ENCODE assay signal across 16 cellular contexts in the genomic region with DNA sequence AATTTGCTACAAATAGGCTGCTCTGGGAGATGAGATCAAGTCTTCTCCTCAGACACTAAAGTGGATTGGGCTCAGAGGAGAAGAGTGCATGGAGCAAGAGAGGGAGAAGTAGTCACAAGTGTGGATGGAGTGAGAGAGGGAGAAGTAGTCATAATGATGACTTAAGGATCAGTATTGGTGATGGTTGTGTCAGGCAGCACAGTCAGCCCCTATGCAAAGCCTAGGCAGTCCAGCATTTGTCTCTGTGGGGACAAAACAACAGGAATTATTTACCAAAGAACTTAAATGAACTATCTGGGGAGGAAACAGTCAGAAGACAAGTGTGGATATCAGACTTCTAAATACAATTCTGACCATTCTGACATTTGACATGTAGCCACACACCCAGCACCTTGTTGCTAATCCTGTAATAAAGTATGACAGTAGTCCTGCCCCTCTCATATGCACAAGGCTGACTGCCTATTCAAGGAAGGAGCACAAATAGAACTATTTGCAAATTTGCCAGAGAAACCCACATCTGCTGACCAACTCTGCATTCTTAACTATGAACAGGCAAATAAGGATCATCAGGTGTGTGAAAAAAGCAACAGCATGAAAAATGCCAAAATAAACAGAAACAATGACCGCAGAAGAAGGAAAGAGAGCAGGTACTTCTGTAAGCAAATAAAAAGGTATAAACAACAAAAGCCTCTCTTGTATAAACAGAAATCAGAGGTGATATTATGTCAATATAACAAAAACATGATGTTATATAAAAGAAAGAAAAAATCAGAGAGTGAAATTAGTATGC.
A peak's percentile ranks its signal among the peaks of the same experiment; 100 is the strongest.
DNase-seq lines count a peak whose midpoint lies in the region; ATAC-seq and TF ChIP-seq lines count a peak whose summit lies in the region.
"Had no signal": no experiment of that assay in that cellular context is flagged by ENCODE, and none has a peak within 500 bp of the region (broad histone marks: within the 10 kb centered on the region; RNA-seq: fewer than 3 reads in every experiment).

No MANE protein-coding gene starts in this region.

- no peaks in the 10 kb centered on the region for H3K27me3 ChIP-seq in MM.1S (replicated peaks; ENCODE audit: insufficient read depth, low read length)

- H2AFZ ChIP-seq in MM.1S (ENCODE audit: low read length): peak overlapping the region; percentile 59

- H3K36me3 ChIP-seq in MM.1S (replicated peaks; ENCODE audit: insufficient read depth, low read length): no peaks in the 10 kb centered on the region

- DNase-seq in DMS53 treated with DMSO at 0.1 percent for 48 hours (lab: John Stamatoyannopoulos, UW; ENCODE audit: unreplicated experiment) (peak; percentile 16), MM.1S (peak; percentile 69), astrocyte of the hippocampus (ENCODE audit: low read depth, low spot score) (peak; percentile 72), NCI-H510A (lab: John Stamatoyannopoulos, UW) (no peak), LoVo (ENCODE audit: low spot score) (no peak), NCI-H2171 treated with DMSO at 0.1 percent for 48 hours (lab: John Stamatoyannopoulos, UW) (no peak)
- DNase-seq in stimulated activated naive CD8-positive, alpha-beta T cell treated with anti-CD3 and anti-CD28 coated beads, Interleukin-15, Interleukin-2, amounts not matched to agents 100 U/mL and 50 U/mL, for 24 hours: no peak
- DNase-seq: activated CD4-positive, alpha-beta memory T cell treated with anti-CD3 and anti-CD28 coated beads, Interleukin-2, amount 10 ng/mL, durations not matched to agents 7 days and 5 days; activated naive CD8-positive, alpha-beta T cell treated with anti-CD3 and anti-CD28 coated beads for 36 hours; activated T-cell treated with anti-CD3 and anti-CD28 coated beads, Interleukin-2, amount 50 U/mL, for 48 hours; CD4-positive, alpha-beta memory T cell; dorsolateral prefrontal cortex; MV-4-11; occipital lobe; stimulated activated CD4-positive, alpha-beta T cell treated with anti-CD3 and anti-CD28 coated beads, Interleukin-4, amount 100 ng/mL, for 24 hours had no signal

- H4K20me1 ChIP-seq in MM.1S (ENCODE audit: insufficient read depth, low read length): no peaks in the 10 kb centered on the region

- TF ChIP-seq CTCF in MM.1S (IDR thresholded peaks at IDR 0.05; ENCODE audit: low read length): no peak

- peak overlapping the region; percentile 92 for H3K4me2 ChIP-seq in MM.1S (ENCODE audit: low read depth, low read length)

- peaks cover 21% of the 10 kb centered on the region for H3F3A ChIP-seq in MM.1S (ENCODE audit: insufficient read depth, low read length)

- peak; percentile 24 for ATAC-seq in GM21515 (IDR thresholded peaks at IDR 0.05; ENCODE audit: unreplicated experiment)
- ATAC-seq in stimulated activated naive CD8-positive, alpha-beta T cell treated with anti-CD3 and anti-CD28 coated beads, Interleukin-15, Interleukin-2, amounts not matched to agents 100 U/mL and 50 U/mL, for 24 hours: no peak

- peak overlapping the region; percentile 62 for H3K9ac ChIP-seq in MM.1S (ENCODE audit: low read length)

- H3K79me2 ChIP-seq in MM.1S (ENCODE audit: low read length): no peaks in the 10 kb centered on the region

- H3K9me3 ChIP-seq in MM.1S (replicated peaks; ENCODE audit: insufficient read depth, low read length): no peaks in the 10 kb centered on the region

- H3K27ac ChIP-seq in MM.1S (ENCODE audit: low read length): peak overlapping the region; percentile 97
- H3K27ac ChIP-seq: dorsolateral prefrontal cortex had no signal

- H3K4me1 ChIP-seq in MM.1S (ENCODE audit: low read length): peaks cover 39% of the 10 kb centered on the region

- H3K9me2 ChIP-seq in MM.1S (replicated peaks; ENCODE audit: insufficient read depth, low read length): no peaks in the 10 kb centered on the region

- H3K4me3 ChIP-seq in MM.1S (ENCODE audit: low read length): peak overlapping the region; percentile 40
- H3K4me3 ChIP-seq: dorsolateral prefrontal cortex had no signal

Comparison
In these comparisons a context has a peak if more than half of its experiments do, and no peak if none do; other contexts are left out.
1. DNase-seq: peak in DMS53 treated with DMSO at 0.1 percent for 48 hours (single experiment), MM.1S (single experiment) and astrocyte of the hippocampus (single experiment); none in NCI-H510A (single experiment), stimulated activated naive CD8-positive, alpha-beta T cell treated with anti-CD3 and anti-CD28 coated beads, Interleukin-15, Interleukin-2, amounts not matched to agents 100 U/mL and 50 U/mL, for 24 hours (single experiment), LoVo (single experiment) and NCI-H2171 treated with DMSO at 0.1 percent for 48 hours (single experiment).